8 cellular contexts compared by ENCODE assay signal in genomic region chr9:124202447-124202971, GRCh38. TPM values are rescaled to one million over a fixed set of nuclear protein-coding genes. Genes with fewer than 3 reads are reported as not detected.
DNase-seq lines count a peak whose midpoint lies in the region; ATAC-seq and TF ChIP-seq lines count a peak whose summit lies in the region.

No MANE protein-coding gene starts in this region.

- peaks cover 0 to 3% (median 0%) of the 10 kb centered on the region in 3 donors for H3K36me3 Mint-ChIP-seq in immature natural killer cell

- no peaks in the 10 kb centered on the region for H3K9me3 Mint-ChIP-seq in immature natural killer cell

- POLR2A ChIA-PET in GM10248 (lab: Yijun Ruan, JAX): interaction anchor here (1.3 kb wide), 1 partner anchor 86 kb away, joined by 3 read pairs; no protein-coding TSS in a partner anchor

- CTCF ChIA-PET in GM10248 (lab: Yijun Ruan, JAX): interaction anchor here (0.8 to 1.8 kb wide), 3 partner anchors 9 to 17 kb away, joined by 3 to 11 read pairs (median 10); no protein-coding TSS in a partner anchor

- H3K27ac Mint-ChIP-seq in immature natural killer cell: peak overlapping the region; percentile 82 to 97 (median 96)

- peaks cover 88 to 91% of the 10 kb centered on the region in 2 donors for H3K4me1 Mint-ChIP-seq in immature natural killer cell

- DNase-seq in GM10248 (ENCODE audit: extremely low spot score) (peak; percentile 81), M059J (ENCODE audit: low read depth) (peak; percentile 29), immature natural killer cell (peak; percentile 42 to 61 (median 52)), COLO829 (ENCODE audit: low spot score) (no peak), NCI-H446 (lab: John Stamatoyannopoulos, UW) (no peak)
- peak in 2 of 3 experiments; percentile 62 to 77 for DNase-seq in activated CD8-positive, alpha-beta memory T cell treated with anti-CD3 and anti-CD28 coated beads for 48 hours (ENCODE audit: low read depth in 2 of 3, low spot score in 2 of 3)
- DNase-seq in stimulated activated CD8-positive, alpha-beta memory T cell treated with anti-CD3 and anti-CD28 coated beads, Interleukin-4, amount 100 ng/mL, for 4 hours (ENCODE audit: low read depth in 2 of 2, low spot score in 1 of 2): peak; percentile 65 to 73

- peak; percentile 79 for ATAC-seq in GM21737 (IDR thresholded peaks at IDR 0.05; ENCODE audit: unreplicated experiment)

- H3K4me3 Mint-ChIP-seq in immature natural killer cell: peak overlapping the region; percentile 63 to 86 (median 83)

- no peak for TF ChIP-seq CTCF in GM10248 (IDR thresholded peaks at IDR 0.05; ENCODE audit: control extremely low read depth, extremely low read depth, low read depth, missing control alignments)

- peaks cover 0 to under 1% (median 0%) of the 10 kb centered on the region in 3 donors for H3K27me3 Mint-ChIP-seq in immature natural killer cell (ENCODE audit: low read depth in 3 of 3)

RNA-seq across cellular contexts. Expression of gene NEK6, which starts 55.2 kb away (rescaled TPM):
- total RNA-seq in M059J (2014; rRNA removed; shearing (Covaris generic)): 51.3 and 88.5 TPM in 2 replicates
- 10 to 100 TPM in 2 of 3 donors, 1 to 10 TPM in 1; 8.8 to 18.0 (median 13.8) TPM for polyA plus RNA-seq in immature natural killer cell

Comparison
In these comparisons a context has a peak if more than half of its experiments do, and no peak if none do; other contexts are left out.
1. DNase-seq: peak in GM10248 (single experiment), M059J (single experiment), activated CD8-positive, alpha-beta memory T cell treated with anti-CD3 and anti-CD28 coated beads for 48 hours (2 of 3), immature natural killer cell (3 of 3) and stimulated activated CD8-positive, alpha-beta memory T cell treated with anti-CD3 and anti-CD28 coated beads, Interleukin-4, amount 100 ng/mL, for 4 hours (2 of 2); none in COLO829 (single experiment) and NCI-H446 (0 of 2).